Comparison of ENCODE assay signal across 30 cellular contexts in the genomic region with DNA sequence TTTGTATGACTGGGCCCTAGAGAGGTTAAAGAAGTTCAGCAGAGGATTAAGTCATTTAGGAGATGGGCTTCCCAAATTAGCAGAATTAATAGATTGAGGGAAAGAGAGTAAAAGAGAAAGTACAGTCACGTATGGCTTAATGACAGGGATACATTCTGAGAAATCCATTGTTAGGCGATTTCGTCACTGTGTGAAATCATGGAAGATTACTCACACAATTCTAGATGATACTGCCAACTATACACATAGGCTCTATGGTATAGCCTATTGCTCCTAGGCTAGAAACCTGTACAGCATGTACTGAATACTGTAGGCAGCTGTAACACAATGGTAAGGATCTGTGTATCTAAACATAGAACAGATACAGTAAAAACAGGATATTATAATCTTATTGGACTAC.
DNase-seq lines count a peak whose midpoint lies in the region; ATAC-seq, FAIRE-seq and TF ChIP-seq lines count a peak whose summit lies in the region.
"Had no signal": no experiment of that assay in that cellular context is flagged by ENCODE, and none has a peak within 500 bp of the region (broad histone marks: within the 10 kb centered on the region; RNA-seq: fewer than 3 reads in every experiment).

No MANE protein-coding gene starts in this region.

- H3K36me3 Mint-ChIP-seq in natural killer cell treated with Interleukin-12 subunit alpha and Interleukin-12 subunit beta and Interleukin-15 and Interleukin-18, amount 100 ng/mL, for 72 hours: no peaks in the 10 kb centered on the region
- H3K36me3 Mint-ChIP-seq: memory B cell, naive B cell had no signal

- no peak for FAIRE-seq in GM19239 (lab: Jason Lieb, UNC)
- FAIRE-seq: A549, colon, H1, kidney, urothelium cell line had no signal

- no peak for ATAC-seq in foreskin keratinocyte
- no peak for ATAC-seq in natural killer cell treated with Interleukin-12 subunit alpha and Interleukin-12 subunit beta and Interleukin-15 and Interleukin-18, amount 100 ng/mL, for 72 hours
- ATAC-seq in GM18870 (IDR thresholded peaks at IDR 0.05; ENCODE audit: unreplicated experiment): no peak
- ATAC-seq: A549; effector memory CD8-positive, alpha-beta T cell had no signal

- H4K20me1 ChIP-seq in mammary epithelial cell (ENCODE audit: insufficient read depth, low read length): no peaks in the 10 kb centered on the region
- H4K20me1 ChIP-seq: BLaER1 treated with 17β-estradiol and CSF1 and Interleukin-3, amounts not matched to agents 10 nM and 100 nM had no signal

- H3K27ac ChIP-seq in mammary epithelial cell (ENCODE audit: insufficient read depth, low read depth, low read length): no peak overlapping the region
- H3K27ac ChIP-seq in foreskin keratinocyte: no peak overlapping the region
- H3K27ac ChIP-seq: A549; BLaER1 treated with 17β-estradiol and CSF1 and Interleukin-3, amounts not matched to agents 10 nM and 100 nM; PC-9 had no signal

- H3K79me2 ChIP-seq in mammary epithelial cell (ENCODE audit: insufficient read depth, low read length): no peaks in the 10 kb centered on the region

- no peaks in the 10 kb centered on the region for H3K4me1 Mint-ChIP-seq in natural killer cell treated with Interleukin-12 subunit alpha and Interleukin-12 subunit beta and Interleukin-15 and Interleukin-18, amount 100 ng/mL, for 72 hours (ENCODE audit: low read depth in 2 of 2)
- H3K4me1 Mint-ChIP-seq: activated B cell treated with CpG ODN at 0.5 μM for 24 hours; activated CD4-positive, alpha-beta memory T cell treated with anti-CD3 and anti-CD28 coated beads, Interleukin-2, amount 10 ng/mL, durations not matched to agents 7 days and 5 days; memory B cell; naive B cell had no signal

- no peak overlapping the region for H3K9ac ChIP-seq in mammary epithelial cell (ENCODE audit: insufficient read depth, low read length)
- H3K9ac ChIP-seq: BLaER1 treated with 17β-estradiol and CSF1 and Interleukin-3, amounts not matched to agents 10 nM and 100 nM had no signal

- intact Hi-C loops in mammary epithelial cell (cut with micrococcal nuclease): no loop called here

- no peaks in the 10 kb centered on the region for H3K27me3 Mint-ChIP-seq in natural killer cell treated with Interleukin-12 subunit alpha and Interleukin-12 subunit beta and Interleukin-15 and Interleukin-18, amount 100 ng/mL, for 72 hours
- H3K27me3 Mint-ChIP-seq: activated CD4-positive, alpha-beta memory T cell treated with anti-CD3 and anti-CD28 coated beads, Interleukin-2, amount 10 ng/mL, durations not matched to agents 7 days and 5 days; memory B cell had no signal

- in situ Hi-C loops in mammary epithelial cell (cut with MboI; ENCODE audit: low sequenced_read_pairs in 2 of 2): no loop called here

- TF ChIP-seq CTCF in AG10803 (conservative IDR thresholded peaks at IDR 0.05; ENCODE audit: low read length): no peak
- no peak for TF ChIP-seq CTCF in mammary epithelial cell (conservative IDR thresholded peaks at IDR 0.05 in 1 of 2, IDR thresholded peaks at IDR 0.05 in 1 of 2; ENCODE audit: extremely low read depth in 1 of 2, insufficient read depth in 1 of 2, low read depth in 1 of 2, low read length in 2 of 2)
- TF ChIP-seq CTCF in foreskin keratinocyte (conservative IDR thresholded peaks at IDR 0.05): no peak

- peaks cover 6% of the 10 kb centered on the region for H3K9me3 Mint-ChIP-seq in natural killer cell treated with Interleukin-12 subunit alpha and Interleukin-12 subunit beta and Interleukin-15 and Interleukin-18, amount 100 ng/mL, for 72 hours
- H3K9me3 Mint-ChIP-seq: activated CD4-positive, alpha-beta memory T cell treated with anti-CD3 and anti-CD28 coated beads, Interleukin-2, amount 10 ng/mL, durations not matched to agents 7 days and 5 days; T-helper 2 cell treated with Interferon-gamma antibody and Interleukin-4, amounts not matched to agents 5 μg/mL and 100 μg/mL, for 36 hours had no signal

- 61% methylated on average over 3 of the region's 3 CpGs for WGBS in mammary epithelial cell (ENCODE audit: low coverage, missing lambda C conversion rate)

- peaks cover under 1% of the 10 kb centered on the region for H3K4me1 ChIP-seq in mammary epithelial cell (ENCODE audit: insufficient read depth, low read length)
- H3K4me1 ChIP-seq in foreskin keratinocyte: no peaks in the 10 kb centered on the region
- H3K4me1 ChIP-seq: A549; BLaER1 treated with 17β-estradiol and CSF1 and Interleukin-3, amounts not matched to agents 10 nM and 100 nM had no signal

- CTCF ChIA-PET in mammary epithelial cell (lab: Charles Lee; ENCODE audit: low non-redundant PET): no interaction called here

- BruUV-seq in mammary epithelial cell (replicated peaks; lab: Mats Ljungman, UMichigan): no TSS peak

- H3K4me3 ChIP-seq in AG10803 (ENCODE audit: low read length) (no peak overlapping the region), mammary epithelial cell (replicated peaks in 1 of 3; ENCODE audit: insufficient read depth in 1 of 3, low read depth in 2 of 3, low read length in 3 of 3) (no peak overlapping the region)
- H3K4me3 ChIP-seq: A549; BLaER1 treated with 17β-estradiol and CSF1 and Interleukin-3, amounts not matched to agents 10 nM and 100 nM; PC-9 had no signal

- H3K4me3 Mint-ChIP-seq in natural killer cell treated with Interleukin-12 subunit alpha and Interleukin-12 subunit beta and Interleukin-15 and Interleukin-18, amount 100 ng/mL, for 72 hours: no peak overlapping the region
- H3K4me3 Mint-ChIP-seq: activated B cell treated with CpG ODN at 0.5 μM for 24 hours; activated CD4-positive, alpha-beta memory T cell treated with anti-CD3 and anti-CD28 coated beads, Interleukin-2, amount 10 ng/mL, durations not matched to agents 7 days and 5 days; effector memory CD8-positive, alpha-beta T cell; memory B cell; naive B cell; T-helper 2 cell treated with Interferon-gamma antibody and Interleukin-4, amounts not matched to agents 5 μg/mL and 100 μg/mL, for 36 hours had no signal

- H2AFZ ChIP-seq in mammary epithelial cell (ENCODE audit: low read depth, low read length): no peak overlapping the region
- H2AFZ ChIP-seq: PC-9 had no signal

- H3K27me3 ChIP-seq in mammary epithelial cell (ENCODE audit: insufficient read depth, low read length) (no peaks in the 10 kb centered on the region), foreskin keratinocyte (peaks cover 4% of the 10 kb centered on the region)
- H3K27me3 ChIP-seq: BLaER1 treated with 17β-estradiol and CSF1 and Interleukin-3, amounts not matched to agents 10 nM and 100 nM had no signal

- dilution Hi-C loops in mammary epithelial cell (cut with HindIII; ENCODE audit: low sequenced_read_pairs): no loop called here

- no peaks in the 10 kb centered on the region for H3K9me3 ChIP-seq in mammary epithelial cell (replicated peaks; ENCODE audit: insufficient read depth, low read length)
- H3K9me3 ChIP-seq: A549 had no signal

- H3K27ac Mint-ChIP-seq in natural killer cell treated with Interleukin-12 subunit alpha and Interleukin-12 subunit beta and Interleukin-15 and Interleukin-18, amount 100 ng/mL, for 72 hours: no peak overlapping the region
- H3K27ac Mint-ChIP-seq: activated B cell treated with CpG ODN at 0.5 μM for 24 hours; activated CD4-positive, alpha-beta memory T cell treated with anti-CD3 and anti-CD28 coated beads, Interleukin-2, amount 10 ng/mL, durations not matched to agents 7 days and 5 days; effector memory CD8-positive, alpha-beta T cell; memory B cell; naive B cell; T-helper 2 cell treated with Interferon-gamma antibody and Interleukin-4, amounts not matched to agents 5 μg/mL and 100 μg/mL, for 36 hours had no signal

- DNase-seq in AG10803 (ENCODE audit: low read depth) (peak; percentile 34), NCI-H226 (peak; percentile 32), mammary epithelial cell (peak; percentile 20), foreskin keratinocyte (peak; percentile 12 to 39), UCSD-AML1 (lab: John Stamatoyannopoulos, UW; ENCODE audit: unreplicated experiment) (no peak), GM19239 (ENCODE audit: insufficient read length, low spot score) (no peak)
- no peak for DNase-seq in natural killer cell treated with Interleukin-12 subunit alpha and Interleukin-12 subunit beta and Interleukin-15 and Interleukin-18, amount 100 ng/mL, for 72 hours (ENCODE audit: low spot score)
- DNase-seq: activated B cell treated with CpG ODN at 0.5 μM for 24 hours; activated CD4-positive, alpha-beta memory T cell treated with anti-CD3 and anti-CD28 coated beads, Interleukin-2, amount 10 ng/mL, durations not matched to agents 7 days and 5 days; activated naive CD4-positive, alpha-beta T cell treated with Interleukin-2 at 50 U/mL for 16 hours; activated T-cell treated with anti-CD3 and anti-CD28 coated beads, Interleukin-2, amount 50 U/mL, for 1 hour; effector memory CD8-positive, alpha-beta T cell; foreskin melanocyte; GDM1; KG1; kidney; naive B cell; NCI-H1694 treated with DMSO at 0.1 percent for 48 hours; NCI-H774; PC-9; retina; stimulated activated CD8-positive, alpha-beta memory T cell treated with anti-CD3 and anti-CD28 coated beads, Interleukin-4, amount 100 ng/mL, for 48 hours had no signal

- no peak overlapping the region for H3K4me2 ChIP-seq in mammary epithelial cell (ENCODE audit: insufficient read depth, low read depth, low read length)
- H3K4me2 ChIP-seq: A549; BLaER1 treated with 17β-estradiol and CSF1 and Interleukin-3, amounts not matched to agents 10 nM and 100 nM; PC-9 had no signal

- H3K36me3 ChIP-seq in mammary epithelial cell (ENCODE audit: insufficient read depth, low read length): no peaks in the 10 kb centered on the region
- H3K36me3 ChIP-seq: BLaER1 treated with 17β-estradiol and CSF1 and Interleukin-3, amounts not matched to agents 10 nM and 100 nM had no signal

Comparison
In these comparisons a context has a peak if more than half of its experiments do, and no peak if none do; other contexts are left out.
1. DNase-seq: peak in AG10803 (single experiment), NCI-H226 (single experiment), mammary epithelial cell (single experiment) and foreskin keratinocyte (2 of 2); none in natural killer cell treated with Interleukin-12 subunit alpha and Interleukin-12 subunit beta and Interleukin-15 and Interleukin-18, amount 100 ng/mL, for 72 hours (single experiment), UCSD-AML1 (single experiment) and GM19239 (single experiment).